In the genomic region with DNA sequence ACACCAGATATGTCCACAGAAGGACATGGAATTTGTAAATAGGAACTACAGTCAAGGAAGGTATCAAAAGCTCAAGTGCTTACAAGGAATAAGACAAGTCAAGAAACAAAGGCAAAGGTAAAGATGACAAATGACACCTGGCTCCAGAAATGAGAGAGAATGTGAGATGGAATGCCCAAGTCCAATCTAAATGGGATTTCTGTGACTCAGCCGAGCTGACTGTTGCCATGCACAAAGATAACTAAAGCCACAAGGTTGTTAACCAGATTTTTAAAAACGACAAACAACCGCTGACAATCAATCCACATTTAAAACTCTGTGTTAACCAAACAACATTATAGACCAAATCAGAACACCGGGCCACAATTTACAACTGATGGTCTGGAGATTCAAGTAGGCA, we compare ENCODE assay signal across 8 cellular contexts. TPM values are rescaled to one million over a fixed set of nuclear protein-coding genes. Genes with fewer than 3 reads are reported as not detected.
DNase-seq lines count a peak whose midpoint lies in the region; ATAC-seq and TF ChIP-seq lines count a peak whose summit lies in the region.

No MANE protein-coding gene starts in this region.

- peak overlapping the region; percentile 97 for H3K27ac Mint-ChIP-seq in CD8-positive, alpha-beta T cell
- peak overlapping the region; percentile 98 for H3K27ac Mint-ChIP-seq in mesothelial cell of epicardium

- no peaks in the 10 kb centered on the region for H3K27me3 ChIP-seq in CD8-positive, alpha-beta T cell (ENCODE audit: insufficient read depth, low read length)
- H3K27me3 ChIP-seq in Karpas-422 (ENCODE audit: low read length): no peaks in the 10 kb centered on the region
- no peaks in the 10 kb centered on the region for H3K27me3 ChIP-seq in breast epithelium

- intact Hi-C loops in CD8-positive, alpha-beta T cell (cut with DNase I, micrococcal nuclease): loop anchor here (5.0 to 10.0 kb wide), 6 partner anchors 76 to 919 kb away; partner anchors contain the start of genes CNGA1 (in 1 of the 2), CORIN (in 1 of the 2), NIPAL1 (in 1 of the 2) and OCIAD1 (in 1 of the 2)
- intact Hi-C loops in breast epithelium (cut with DNase I; ENCODE audit: low total_unique reads): no loop called here

- H3K27ac ChIP-seq in CD8-positive, alpha-beta T cell (ENCODE audit: low read depth, low read length): no peak overlapping the region
- H3K27ac ChIP-seq in Karpas-422 (ENCODE audit: low read length): peak overlapping the region; percentile 71
- H3K27ac ChIP-seq in breast epithelium: peak overlapping the region; percentile 84 to 89

- H3K27me3 Mint-ChIP-seq in CD8-positive, alpha-beta T cell (ENCODE audit: low read depth): no peaks in the 10 kb centered on the region
- H3K27me3 Mint-ChIP-seq in mesothelial cell of epicardium (ENCODE audit: low read depth): no peaks in the 10 kb centered on the region

- H2AFZ ChIP-seq in Karpas-422 (ENCODE audit: low read length): 0 out of 2 replicates have a peak overlapping the region, but pooled peaks have one; percentile 65

- peaks cover 22% of the 10 kb centered on the region for H3K4me1 ChIP-seq in CD8-positive, alpha-beta T cell (ENCODE audit: insufficient read depth, low read length)
- peaks cover 52% of the 10 kb centered on the region for H3K4me1 ChIP-seq in Karpas-422 (ENCODE audit: low read length)
- peaks cover 0 to 6% of the 10 kb centered on the region in 2 donors for H3K4me1 ChIP-seq in breast epithelium

- no peak for DNase-seq in CD8-positive, alpha-beta T cell
- DNase-seq in Karpas-422: peak; percentile 46
- DNase-seq in breast epithelium (ENCODE audit: low spot score in 2 of 2): no peak
- no peak for DNase-seq in mesothelial cell of epicardium (ENCODE audit: low spot score in 2 of 2, unreplicated experiment in 2 of 2)
- no peak for DNase-seq in nucleus accumbens (lab: John Stamatoyannopoulos, UW)
- DNase-seq in cerebellar nuclear complex (lab: John Stamatoyannopoulos, UW): no peak
- no peak for DNase-seq in stimulated activated CD4-positive, alpha-beta T cell treated with anti-CD3 and anti-CD28 coated beads, Interleukin-2, amount 100 ng/mL, for 24 hours

- peak overlapping the region; percentile 82 for H3K9ac ChIP-seq in Karpas-422 (ENCODE audit: low read length)

- peak overlapping the region; percentile 99 for H3K4me3 Mint-ChIP-seq in CD8-positive, alpha-beta T cell
- peak overlapping the region; percentile 98 for H3K4me3 Mint-ChIP-seq in mesothelial cell of epicardium

- peak overlapping the region; percentile 99 for H3K4me3 ChIP-seq in CD8-positive, alpha-beta T cell (ENCODE audit: low read depth, low read length)
- H3K4me3 ChIP-seq in Karpas-422 (ENCODE audit: low read length) (peak overlapping the region; percentile 77), breast epithelium (peak overlapping the region; percentile 75 to 87 (median 86))

- no peaks in the 10 kb centered on the region for H3K9me3 Mint-ChIP-seq in CD8-positive, alpha-beta T cell
- peaks cover 8% of the 10 kb centered on the region for H3K9me3 Mint-ChIP-seq in mesothelial cell of epicardium

- H3K4me2 ChIP-seq in Karpas-422 (ENCODE audit: low read depth, low read length, poor library complexity, severe bottlenecking): peak overlapping the region; percentile 96

- peaks cover 55% of the 10 kb centered on the region for H3K79me2 ChIP-seq in Karpas-422 (ENCODE audit: low read length)

- TF ChIP-seq POLR2A in breast epithelium (IDR thresholded peaks at IDR 0.05): no peak

- POLR2A ChIA-PET in CD8-positive, alpha-beta T cell (lab: Charles Lee): no interaction called here

- no peak for ATAC-seq in CD8-positive, alpha-beta T cell
- no peak for ATAC-seq in HG03280 (IDR thresholded peaks at IDR 0.05; ENCODE audit: unreplicated experiment)

- TF ChIP-seq CTCF in CD8-positive, alpha-beta T cell (IDR thresholded peaks at IDR 0.05): no peak
- no peak for TF ChIP-seq CTCF in breast epithelium (IDR thresholded peaks at IDR 0.05)
- TF ChIP-seq CTCF in mesothelial cell of epicardium (IDR thresholded peaks at IDR 0.05; ENCODE audit: unreplicated experiment): no peak

- peaks cover 35% of the 10 kb centered on the region for H3K36me3 Mint-ChIP-seq in CD8-positive, alpha-beta T cell
- H3K36me3 Mint-ChIP-seq in mesothelial cell of epicardium: peaks cover 16% of the 10 kb centered on the region

- peaks cover 38% of the 10 kb centered on the region for H3K4me1 Mint-ChIP-seq in CD8-positive, alpha-beta T cell (ENCODE audit: low read depth)
- H3K4me1 Mint-ChIP-seq in mesothelial cell of epicardium: peaks cover 33% of the 10 kb centered on the region

- CTCF ChIA-PET in CD8-positive, alpha-beta T cell (lab: Charles Lee): no interaction called here

- no peaks in the 10 kb centered on the region for H4K20me1 ChIP-seq in Karpas-422 (ENCODE audit: insufficient read depth, low read depth, low read length)

- no peaks in the 10 kb centered on the region for H3K9me2 ChIP-seq in Karpas-422 (replicated peaks; ENCODE audit: insufficient read depth, low read length)

- H3K36me3 ChIP-seq in CD8-positive, alpha-beta T cell (ENCODE audit: insufficient read depth, low read length): no peaks in the 10 kb centered on the region
- H3K36me3 ChIP-seq in Karpas-422 (ENCODE audit: insufficient read depth, low read length): peaks cover 22% of the 10 kb centered on the region
- H3K36me3 ChIP-seq in breast epithelium: no peaks in the 10 kb centered on the region

- no peaks in the 10 kb centered on the region for H3K9me3 ChIP-seq in CD8-positive, alpha-beta T cell (ENCODE audit: low read length)
- H3K9me3 ChIP-seq in Karpas-422 (ENCODE audit: low read length) (no peaks in the 10 kb centered on the region), breast epithelium (no peaks in the 10 kb centered on the region)

RNA-seq across cellular contexts. Expression of gene NFXL1, which starts 1.1 kb away (rescaled TPM):
- 1 to 10 TPM; 6.5 to 8.1 TPM for total RNA-seq in CD8-positive, alpha-beta T cell
- total RNA-seq in Karpas-422 (2014; rRNA removed; shearing (Covaris generic); ENCODE audit: low replicate concordance): 30.7 and 41.1 TPM in 2 replicates
- 10 to 100 TPM; 12.5 to 22.7 (median 20.0) TPM for total RNA-seq in breast epithelium
- 25.8 to 30.3 TPM (median 27.7 TPM) in 3 replicates for total RNA-seq in mesothelial cell of epicardium
